In the genomic region with DNA sequence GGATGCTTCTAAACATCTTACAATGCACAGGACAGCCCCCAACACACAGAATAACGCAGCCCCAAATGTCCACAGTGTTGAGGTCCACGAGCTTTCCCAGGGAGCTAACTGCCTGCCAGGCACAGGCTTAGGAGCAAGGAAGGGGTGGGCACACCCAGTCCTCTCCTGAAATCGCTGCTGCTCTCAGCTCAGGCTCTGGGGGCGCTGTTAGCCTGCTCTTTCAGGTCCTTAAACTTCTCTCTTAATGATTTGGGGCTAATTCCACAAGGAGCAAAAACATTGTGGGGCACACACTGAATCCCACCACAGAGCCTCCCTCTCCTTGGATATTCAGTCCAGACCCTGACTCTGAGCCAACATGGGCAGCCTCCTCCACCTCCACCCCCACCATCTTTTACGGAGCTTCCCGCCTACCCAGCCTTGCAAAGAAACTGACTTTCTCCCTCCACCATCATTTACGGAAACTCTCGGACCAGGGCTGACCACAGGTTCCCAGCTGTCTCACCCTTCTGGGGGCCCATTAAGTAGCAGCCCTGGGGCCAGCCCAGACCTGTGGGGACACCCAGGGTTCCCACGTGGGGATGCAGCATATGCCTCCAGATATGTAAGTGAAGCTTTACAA, we compare ENCODE assay signal across 2 cellular contexts.
A peak's percentile ranks its signal among the peaks of the same experiment; 100 is the strongest.
TF ChIP-seq lines count a peak whose summit lies in the region.

No MANE protein-coding gene starts in this region.

TF ChIP-seq in GM12878, 131 proteins besides CTCF, POLR2A, EP300 and RAD21:
- TF ChIP-seq NR2C2 (IDR thresholded peaks at IDR 0.05; ENCODE audit: borderline replicate concordance, control insufficient read depth, insufficient read length, low read depth) (no peak), SMC3 (IDR thresholded peaks at IDR 0.05; ENCODE audit: borderline replicate concordance, low read length) (peak; percentile 33; the same call in 1 of the 2 replicates), HCFC1 (IDR thresholded peaks at IDR 0.05; ENCODE audit: low read length) (no peak)
TF ChIP-seq in GM12878: peak in this region for 1.

TF ChIP-seq in liver, 16 proteins besides CTCF, POLR2A, EP300 and RAD21:
- TF ChIP-seq, protein P1, sequence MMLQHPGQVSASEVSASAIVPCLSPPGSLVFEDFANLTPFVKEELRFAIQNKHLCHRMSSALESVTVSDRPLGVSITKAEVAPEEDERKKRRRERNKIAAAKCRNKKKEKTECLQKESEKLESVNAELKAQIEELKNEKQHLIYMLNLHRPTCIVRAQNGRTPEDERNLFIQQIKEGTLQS (IDR thresholded peaks at IDR 0.05) = no peak
- TF ChIP-seq, protein P2, sequence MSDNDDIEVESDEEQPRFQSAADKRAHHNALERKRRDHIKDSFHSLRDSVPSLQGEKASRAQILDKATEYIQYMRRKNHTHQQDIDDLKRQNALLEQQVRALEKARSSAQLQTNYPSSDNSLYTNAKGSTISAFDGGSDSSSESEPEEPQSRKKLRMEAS (IDR thresholded peaks at IDR 0.05) = no peak
- TF ChIP-seq HNF4A (conservative IDR thresholded peaks at IDR 0.05) (no peak), FOXA2 (IDR thresholded peaks at IDR 0.05) (no peak), RXRA (IDR thresholded peaks at IDR 0.05) (no peak), NR2F2 (IDR thresholded peaks at IDR 0.05) (no peak), HNF4G (IDR thresholded peaks at IDR 0.05) (no peak), FOXA1 (IDR thresholded peaks at IDR 0.05) (no peak), EGR1 (IDR thresholded peaks at IDR 0.05; ENCODE audit: low read depth in 2 of 2) (no peak), TAF1 (conservative IDR thresholded peaks at IDR 0.05) (no peak)
- TF ChIP-seq, protein P3, sequence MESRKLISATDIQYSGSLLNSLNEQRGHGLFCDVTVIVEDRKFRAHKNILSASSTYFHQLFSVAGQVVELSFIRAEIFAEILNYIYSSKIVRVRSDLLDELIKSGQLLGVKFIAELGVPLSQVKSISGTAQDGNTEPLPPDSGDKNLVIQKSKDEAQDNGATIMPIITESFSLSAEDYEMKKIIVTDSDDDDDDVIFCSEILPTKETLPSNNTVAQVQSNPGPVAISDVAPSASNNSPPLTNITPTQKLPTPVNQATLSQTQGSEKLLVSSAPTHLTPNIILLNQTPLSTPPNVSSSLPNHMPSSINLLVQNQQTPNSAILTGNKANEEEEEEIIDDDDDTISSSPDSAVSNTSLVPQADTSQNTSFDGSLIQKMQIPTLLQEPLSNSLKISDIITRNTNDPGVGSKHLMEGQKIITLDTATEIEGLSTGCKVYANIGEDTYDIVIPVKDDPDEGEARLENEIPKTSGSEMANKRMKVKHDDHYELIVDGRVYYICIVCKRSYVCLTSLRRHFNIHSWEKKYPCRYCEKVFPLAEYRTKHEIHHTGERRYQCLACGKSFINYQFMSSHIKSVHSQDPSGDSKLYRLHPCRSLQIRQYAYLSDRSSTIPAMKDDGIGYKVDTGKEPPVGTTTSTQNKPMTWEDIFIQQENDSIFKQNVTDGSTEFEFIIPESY (IDR thresholded peaks at IDR 0.05) = no peak
- TF ChIP-seq, protein P4, sequence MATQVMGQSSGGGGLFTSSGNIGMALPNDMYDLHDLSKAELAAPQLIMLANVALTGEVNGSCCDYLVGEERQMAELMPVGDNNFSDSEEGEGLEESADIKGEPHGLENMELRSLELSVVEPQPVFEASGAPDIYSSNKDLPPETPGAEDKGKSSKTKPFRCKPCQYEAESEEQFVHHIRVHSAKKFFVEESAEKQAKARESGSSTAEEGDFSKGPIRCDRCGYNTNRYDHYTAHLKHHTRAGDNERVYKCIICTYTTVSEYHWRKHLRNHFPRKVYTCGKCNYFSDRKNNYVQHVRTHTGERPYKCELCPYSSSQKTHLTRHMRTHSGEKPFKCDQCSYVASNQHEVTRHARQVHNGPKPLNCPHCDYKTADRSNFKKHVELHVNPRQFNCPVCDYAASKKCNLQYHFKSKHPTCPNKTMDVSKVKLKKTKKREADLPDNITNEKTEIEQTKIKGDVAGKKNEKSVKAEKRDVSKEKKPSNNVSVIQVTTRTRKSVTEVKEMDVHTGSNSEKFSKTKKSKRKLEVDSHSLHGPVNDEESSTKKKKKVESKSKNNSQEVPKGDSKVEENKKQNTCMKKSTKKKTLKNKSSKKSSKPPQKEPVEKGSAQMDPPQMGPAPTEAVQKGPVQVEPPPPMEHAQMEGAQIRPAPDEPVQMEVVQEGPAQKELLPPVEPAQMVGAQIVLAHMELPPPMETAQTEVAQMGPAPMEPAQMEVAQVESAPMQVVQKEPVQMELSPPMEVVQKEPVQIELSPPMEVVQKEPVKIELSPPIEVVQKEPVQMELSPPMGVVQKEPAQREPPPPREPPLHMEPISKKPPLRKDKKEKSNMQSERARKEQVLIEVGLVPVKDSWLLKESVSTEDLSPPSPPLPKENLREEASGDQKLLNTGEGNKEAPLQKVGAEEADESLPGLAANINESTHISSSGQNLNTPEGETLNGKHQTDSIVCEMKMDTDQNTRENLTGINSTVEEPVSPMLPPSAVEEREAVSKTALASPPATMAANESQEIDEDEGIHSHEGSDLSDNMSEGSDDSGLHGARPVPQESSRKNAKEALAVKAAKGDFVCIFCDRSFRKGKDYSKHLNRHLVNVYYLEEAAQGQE (IDR thresholded peaks at IDR 0.05) = no peak
